In genomic region chr19:18353378-18354005, GRCh38 we compare ENCODE assay signal across 33 cellular contexts. TPM values are rescaled to one million over a fixed set of nuclear protein-coding genes. Genes with fewer than 3 reads are reported as not detected.
DNase-seq lines count a peak whose midpoint lies in the region; ATAC-seq, FAIRE-seq and TF ChIP-seq lines count a peak whose summit lies in the region.
"Had no signal": no experiment of that assay in that cellular context is flagged by ENCODE, and none has a peak within 500 bp of the region (broad histone marks: within the 10 kb centered on the region; RNA-seq: fewer than 3 reads in every experiment).

No MANE protein-coding gene starts in this region.

- TF ChIP-seq EP300 in A549 (IDR thresholded peaks at IDR 0.05) = no peak

- H3K36me3 Mint-ChIP-seq in WTC11 = peaks cover 44% of the 10 kb centered on the region

- H4K91ac ChIP-seq in mesenchymal stem cell (ENCODE audit: low read length) = no peak overlapping the region

- RAD21 ChIA-PET in HCT116 (lab: Charles Lee; ENCODE audit: low non-redundant PET in 1 of 2, low total read pairs in 2 of 2, uncharacterized antibody in 2 of 2, unreplicated experiment in 2 of 2) = no interaction called here

- no peak overlapping the region for H3K9ac ChIP-seq in HCT116 (ENCODE audit: low read length)
- H3K9ac ChIP-seq in mesenchymal stem cell (ENCODE audit: low read length) = no peak overlapping the region
- H3K9ac ChIP-seq: GM23248 had no signal

- H3K4me3 Mint-ChIP-seq in WTC11 = no peak overlapping the region
- H3K4me3 Mint-ChIP-seq: CD8-positive, alpha-beta T cell; H9 had no signal

- no peak overlapping the region for H3K4me2 ChIP-seq in A549
- peak overlapping the region; percentile 19; the same call in 1 of the 2 replicates for H3K4me2 ChIP-seq in HCT116 (ENCODE audit: low read length)
- no peak overlapping the region for H3K4me2 ChIP-seq in mesenchymal stem cell (ENCODE audit: low read length, poor library complexity, severe bottlenecking)

- no peaks in the 10 kb centered on the region for H3K9me3 Mint-ChIP-seq in WTC11
- H3K9me3 Mint-ChIP-seq: CD8-positive, alpha-beta T cell; H9 had no signal

- TF ChIP-seq POLR2A in A549 (IDR thresholded peaks at IDR 0.05; ENCODE audit: low read length) (no peak), HCT116 (IDR thresholded peaks at IDR 0.05; ENCODE audit: borderline replicate concordance, extremely low read depth, insufficient read depth, insufficient read length) (no peak)

- H3K79me1 ChIP-seq in mesenchymal stem cell (replicated peaks; ENCODE audit: low read length, poor library complexity, severe bottlenecking) = peaks cover 23% of the 10 kb centered on the region

- H3K4me1 ChIP-seq in A549 = peaks cover 7% of the 10 kb centered on the region; the same call in 1 of the 3 replicates
- H3K4me1 ChIP-seq in HCT116 (ENCODE audit: control insufficient read depth in 1 of 2, insufficient read depth in 2 of 2, low read length in 2 of 2) = peaks cover 19 to 20% of the 10 kb centered on the region in 2 experiments; a peak in 3 of 4 replicates
- peaks cover 7% of the 10 kb centered on the region for H3K4me1 ChIP-seq in mesenchymal stem cell (ENCODE audit: control insufficient read depth, insufficient read depth, low read depth, low read length)
- H3K4me1 ChIP-seq: Caco-2, SJSA1 had no signal

- no peaks in the 10 kb centered on the region for H3K27me3 Mint-ChIP-seq in WTC11 (ENCODE audit: low read depth)

- CTCF ChIA-PET in A549 (lab: Yijun Ruan, JAX) = interaction anchor here (1.5 to 2.2 kb wide), 4 partner anchors 25 to 98 kb away, joined by 3 to 8 read pairs (median 4); no protein-coding TSS in a partner anchor
- CTCF ChIA-PET in HCT116 (lab: Charles Lee) = interaction anchor here (1.0 kb wide), 1 partner anchor 74 kb away, joined by 5 read pairs; no protein-coding TSS in a partner anchor
- CTCF ChIA-PET in WTC11 (lab: Charles Lee) = interaction anchor here (1.2 to 1.9 kb wide), 3 partner anchors 35 to 57 kb away, joined by 3 to 11 read pairs (median 5); no protein-coding TSS in a partner anchor

- DNase-seq in A549 (ENCODE audit: low read depth in 1 of 2, low spot score in 1 of 2) = no peak
- no peak for DNase-seq in HCT116 (ENCODE audit: low read depth, low spot score)
- DNase-seq in WTC11 (ENCODE audit: low spot score) = no peak
- DNase-seq in mesenchymal stem cell = no peak
- no peak for DNase-seq in NCI-H2196 treated with DMSO at 0.1 percent for 48 hours (lab: John Stamatoyannopoulos, UW; ENCODE audit: unreplicated experiment)
- DNase-seq: C1 segment of cervical spinal cord; Caco-2; CD8-positive, alpha-beta T cell; DMS 273 treated with DMSO at 0.1 percent for 48 hours; DMS79; GF-D8; GM23248; H9; KBM-7; MG63; NCI-H1105 treated with DMSO at 0.1 percent for 48 hours; NCI-H146; NCI-H1930; NCI-H2107; NCI-H446 treated with DMSO at 0.1 percent for 48 hours; NCI-H526; NCI-H82; NK-92 treated with Interleukin-12 subunit alpha and Interleukin-12 subunit beta, amount 100 ng/mL, for 24 hours; PC-3; Right ventricle myocardium superior had no signal

- H3K27me3 ChIP-seq in HCT116 (ENCODE audit: insufficient read depth, low read length) (no peaks in the 10 kb centered on the region), mesenchymal stem cell (ENCODE audit: control insufficient read depth in 1 of 2, insufficient read depth in 1 of 2, low read length in 2 of 2) (no peaks in the 10 kb centered on the region)
- H3K27me3 ChIP-seq: MG63, SJSA1 had no signal

- H2BK12ac ChIP-seq in mesenchymal stem cell (ENCODE audit: low read length in 2 of 2) = no peak overlapping the region

- POLR2A ChIA-PET in A549 (lab: Yijun Ruan, JAX) (interaction anchor here (0.7 to 1.7 kb wide), 3 partner anchors 32 to 36 kb away, joined by 3 to 6 read pairs (median 3); partner anchors contain the start of gene GDF15), HCT116 (lab: Charles Lee) (interaction anchor here (0.8 to 1.2 kb wide), 3 partner anchors 7 to 36 kb away, joined by 3 to 5 read pairs (median 3); partner anchors contain the start of gene GDF15), WTC11 (lab: Charles Lee) (no interaction called here)

- no peak overlapping the region for H3K4me3 ChIP-seq in A549
- H3K4me3 ChIP-seq in HCT116 (replicated peaks in 1 of 2; ENCODE audit: low read depth in 1 of 2, low read length in 2 of 2) = no peak overlapping the region
- H3K4me3 ChIP-seq in mesenchymal stem cell (ENCODE audit: insufficient read depth in 1 of 2, low read depth in 1 of 2, low read length in 2 of 2) = no peak overlapping the region
- H3K4me3 ChIP-seq: GM23248, MG63, SJSA1 had no signal

- H3K9me3 ChIP-seq in A549 (peaks cover 4% of the 10 kb centered on the region; the same call in 1 of the 3 replicates), HCT116 (ENCODE audit: control insufficient read depth in 1 of 2, insufficient read depth in 1 of 2, low read depth in 1 of 2, low read length in 2 of 2) (no peaks in the 10 kb centered on the region), mesenchymal stem cell (ENCODE audit: control insufficient read depth, low read length) (peaks cover 4% of the 10 kb centered on the region)
- H3K9me3 ChIP-seq: Caco-2, SJSA1 had no signal

- H3K36me3 ChIP-seq in HCT116 (ENCODE audit: control insufficient read depth in 1 of 2, insufficient read depth in 2 of 2, low read length in 2 of 2) = peaks cover 0 to 8% of the 10 kb centered on the region in 2 experiments; a peak in 2 of 4 replicates
- peaks cover 40 to 54% of the 10 kb centered on the region in 2 experiments for H3K36me3 ChIP-seq in mesenchymal stem cell (ENCODE audit: control insufficient read depth in 1 of 2, insufficient read depth in 2 of 2, low read depth in 1 of 2, low read length in 2 of 2)

- no peak overlapping the region for H3K18ac ChIP-seq in mesenchymal stem cell (ENCODE audit: low read depth in 1 of 2, low read length in 2 of 2)

- H3K23ac ChIP-seq in mesenchymal stem cell (ENCODE audit: low read length in 2 of 2) = no peak overlapping the region

- H2BK120ac ChIP-seq in mesenchymal stem cell (ENCODE audit: low read depth, low read length) = no peak overlapping the region

- BruUV-seq in HCT116 (replicated peaks; lab: Mats Ljungman, UMichigan) = no TSS peak

- H4K20me1 ChIP-seq in HCT116 (ENCODE audit: insufficient read depth) = no peaks in the 10 kb centered on the region

- H2AFZ ChIP-seq in HCT116 (ENCODE audit: low read depth, low read length, poor library complexity, severe bottlenecking) (no peak overlapping the region), mesenchymal stem cell (ENCODE audit: low read depth, low read length) (no peak overlapping the region)
- H2AFZ ChIP-seq: GM23248 had no signal

- H3K27ac ChIP-seq in A549 (peak overlapping the region in 1 of 2 experiments; percentile 55; a peak in 3 of 6 replicates), HCT116 (ENCODE audit: low read depth, low read length) (0 out of 2 replicates have a peak overlapping the region, but pooled peaks have one; percentile 39), mesenchymal stem cell (ENCODE audit: low read length, poor library complexity, severe bottlenecking) (no peak overlapping the region)
- H3K27ac ChIP-seq: GM23248, HL-60, SJSA1 had no signal

- peak overlapping the region; percentile 40 for H2BK15ac ChIP-seq in mesenchymal stem cell (ENCODE audit: low read depth, poor library complexity, severe bottlenecking)

- no peaks in the 10 kb centered on the region for H3K9me2 ChIP-seq in HCT116 (ENCODE audit: insufficient read depth)

- WGBS in A549 (ENCODE audit: missing lambda C conversion rate) = 82% methylated on average over 8 of the region's 8 CpGs
- 91% methylated on average over 8 of the region's 8 CpGs for WGBS in mesenchymal stem cell

- H3K14ac ChIP-seq in mesenchymal stem cell (ENCODE audit: low read length in 2 of 2) = no peak overlapping the region

- TF ChIP-seq RAD21 in A549 (conservative IDR thresholded peaks at IDR 0.05 in 1 of 2, IDR thresholded peaks at IDR 0.05 in 1 of 2) = no peak
- TF ChIP-seq RAD21 in HCT116 (IDR thresholded peaks at IDR 0.05; ENCODE audit: low read depth) = no peak

- no peak for TF ChIP-seq CTCF in A549 (IDR thresholded peaks at IDR 0.05)
- TF ChIP-seq CTCF in HCT116 (IDR thresholded peaks at IDR 0.05 in 2 of 3, conservative IDR thresholded peaks at IDR 0.05 in 1 of 3; ENCODE audit: borderline replicate concordance in 1 of 3, insufficient read depth in 1 of 3, low read depth in 2 of 3, low read length in 2 of 3) = no peak
- TF ChIP-seq CTCF in WTC11 (IDR thresholded peaks at IDR 0.05) = no peak

- peak overlapping the region; percentile 31 for H3K27ac Mint-ChIP-seq in WTC11
- H3K27ac Mint-ChIP-seq: CD8-positive, alpha-beta T cell had no signal

- ATAC-seq in A549 = no peak
- ATAC-seq in HCT116 = no peak
- no peak for ATAC-seq in WTC11
- ATAC-seq in GM19328 (IDR thresholded peaks at IDR 0.05; ENCODE audit: unreplicated experiment) = no peak
- ATAC-seq in GM18870 (IDR thresholded peaks at IDR 0.05; ENCODE audit: unreplicated experiment) = no peak
- ATAC-seq: CD8-positive, alpha-beta T cell; PC-3 had no signal

- H3K4me1 Mint-ChIP-seq in WTC11 = no peaks in the 10 kb centered on the region
- H3K4me1 Mint-ChIP-seq: H9 had no signal

- H3K4ac ChIP-seq in mesenchymal stem cell (ENCODE audit: low read depth in 1 of 2, low read length in 2 of 2) = no peak overlapping the region

- H3K79me2 ChIP-seq in HCT116 (ENCODE audit: insufficient read depth, low read length) = no peaks in the 10 kb centered on the region

- intact Hi-C loops in HCT116 (cut with micrococcal nuclease) = no loop called here

- H2AK5ac ChIP-seq in mesenchymal stem cell (ENCODE audit: low read length, severe bottlenecking) = peak overlapping the region; percentile 29

- FAIRE-seq in A549 (lab: Jason Lieb, UNC) = no peak
- FAIRE-seq: GM12891 had no signal

- H4K8ac ChIP-seq in mesenchymal stem cell (ENCODE audit: low read length) = no peak overlapping the region

- no peak overlapping the region for H2BK5ac ChIP-seq in mesenchymal stem cell (ENCODE audit: low read depth, low read length, poor library complexity, severe bottlenecking)

RNA-seq across cellular contexts. Expression of gene PGPEP1, which starts 13.1 kb away (rescaled TPM):
- polyA plus RNA-seq in A549 (2011; rRNA removed) (7.1 and 8.6 TPM in 2 replicates), A549 (2017; fragmentation: RNase III; extraction: RNeasy Plus Mini Kit Qiagen cat#74134 plus additional on column Dnase treatment) (4.5 to 5.9 TPM (median 5.3 TPM) in 3 replicates)
- 2.4 and 3.9 TPM in 2 replicates for polyA plus RNA-seq in A549 (2012; cell fraction: cytosol; rRNA removed)
- polyA plus RNA-seq in A549 (2012; cell fraction: nucleus; rRNA removed) = 2.9 and 3.5 TPM in 2 replicates
- 23.2 and 30.1 TPM in 2 replicates for polyA minus RNA-seq in A549 (2011; rRNA and poly(A)+ RNA removed)
- total RNA-seq in HCT116 (2021; ENCODE audit: unreplicated experiment) (30.9 TPM), WTC11 (2021) (39.2 to 68.1 TPM (median 40.8 TPM) in 3 replicates)
- polyA plus RNA-seq in HCT116 (2012) = 22.4 and 23.8 TPM in 2 replicates
- 69.3 TPM for polyA plus RNA-seq in mesenchymal stem cell (2013, experiment 1 of 2)
- polyA plus RNA-seq in mesenchymal stem cell (2013, experiment 2 of 2) = 64.4 TPM

RNA-seq across cellular contexts. Expression of gene LSM4, which starts 30.6 kb away (rescaled TPM):
- polyA plus RNA-seq in A549 (2011; rRNA removed) (106 and 154 TPM in 2 replicates), A549 (2017; fragmentation: RNase III; extraction: RNeasy Plus Mini Kit Qiagen cat#74134 plus additional on column Dnase treatment) (169 to 180 TPM (median 171 TPM) in 3 replicates)
- 311 and 362 TPM in 2 replicates for polyA plus RNA-seq in A549 (2012; cell fraction: cytosol; rRNA removed)
- polyA plus RNA-seq in A549 (2012; cell fraction: nucleus; rRNA removed) = 158 and 166 TPM in 2 replicates
- polyA minus RNA-seq in A549 (2011; rRNA and poly(A)+ RNA removed) = 51.2 and 54.0 TPM in 2 replicates
- total RNA-seq in HCT116 (2021; ENCODE audit: unreplicated experiment) (400 TPM), WTC11 (2021) (373 to 434 TPM (median 409 TPM) in 3 replicates)
- polyA plus RNA-seq in HCT116 (2012) = 263 and 315 TPM in 2 replicates
- 97.6 TPM for polyA plus RNA-seq in mesenchymal stem cell (2013, experiment 1 of 2)
- polyA plus RNA-seq in mesenchymal stem cell (2013, experiment 2 of 2) = 98.6 TPM

RNA-seq across cellular contexts. Expression of gene GDF15, which starts 32.5 kb away (rescaled TPM):
- polyA plus RNA-seq in A549 (2011; rRNA removed) = 67.8 and 78.5 TPM in 2 replicates
- polyA plus RNA-seq in A549 (2012; cell fraction: cytosol; rRNA removed) = 120 and 188 TPM in 2 replicates
- 132 and 182 TPM in 2 replicates for polyA plus RNA-seq in A549 (2012; cell fraction: nucleus; rRNA removed)
- 53.4 to 58.4 TPM (median 56.9 TPM) in 3 replicates for polyA plus RNA-seq in A549 (2017; fragmentation: RNase III; extraction: RNeasy Plus Mini Kit Qiagen cat#74134 plus additional on column Dnase treatment)
- 33.4 and 59.6 TPM in 2 replicates for polyA minus RNA-seq in A549 (2011; rRNA and poly(A)+ RNA removed)
- total RNA-seq in HCT116 (2021; ENCODE audit: unreplicated experiment) = 425 TPM
- polyA plus RNA-seq in HCT116 (2012) = 480 and 583 TPM in 2 replicates
- 18.3 to 27.3 TPM (median 19.1 TPM) in 3 replicates for total RNA-seq in WTC11 (2021)
- 355 TPM for polyA plus RNA-seq in mesenchymal stem cell (2013, experiment 1 of 2)
- 348 TPM for polyA plus RNA-seq in mesenchymal stem cell (2013, experiment 2 of 2)
- total RNA-seq: CD8-positive, alpha-beta T cell had no signal

RNA-seq across cellular contexts. Expression of gene LRRC25, which starts 43.9 kb away (rescaled TPM):
- not detected in 2 replicates for polyA plus RNA-seq in A549 (2011; rRNA removed)
- not detected in 2 replicates for polyA plus RNA-seq in A549 (2012; cell fraction: cytosol; rRNA removed)
- polyA plus RNA-seq in A549 (2012; cell fraction: nucleus; rRNA removed) = not detected in 2 replicates
- not detected in 3 replicates for polyA plus RNA-seq in A549 (2017; fragmentation: RNase III; extraction: RNeasy Plus Mini Kit Qiagen cat#74134 plus additional on column Dnase treatment)
- not detected in 2 replicates for polyA minus RNA-seq in A549 (2011; rRNA and poly(A)+ RNA removed)
- total RNA-seq in HCT116 (2021; ENCODE audit: unreplicated experiment) = 0.12 TPM
- polyA plus RNA-seq in HCT116 (2012) = not detected in 2 replicates
- 0.07 to 0.31 TPM (median 0.18 TPM) in 3 replicates for total RNA-seq in WTC11 (2021)
- 1.0 TPM for polyA plus RNA-seq in mesenchymal stem cell (2013, experiment 1 of 2)
- polyA plus RNA-seq in mesenchymal stem cell (2013, experiment 2 of 2) = 1.1 TPM
- total RNA-seq: A673, Caco-2, GM23248, H9, LHCN-M2, PC-3, RPMI7951, SJSA1 had no signal
- polyA plus RNA-seq: GM23248 had no signal

Comparison
In these comparisons a context has a peak if more than half of its experiments do, and no peak if none do; other contexts are left out.
1. RNA of gene GDF15, which starts 32.5 kb away (total RNA-seq): 425 TPM in HCT116 (single experiment); 18.3 to 27.3 TPM in WTC11; every median in the first group is over 10 times any median in the second.